1 cellular context compared by ENCODE assay signal in genomic region chr4:10623241-10623640, GRCh38.
TF ChIP-seq lines count a peak whose summit lies in the region.

No MANE protein-coding gene starts in this region.

TF ChIP-seq in IMR-90, 13 proteins besides CTCF, POLR2A, EP300 and RAD21:
- TF ChIP-seq ELK1 (IDR thresholded peaks at IDR 0.05; ENCODE audit: borderline replicate concordance, low read depth, low read length) (no peak), CEBPB (IDR thresholded peaks at IDR 0.05; ENCODE audit: low read depth, low read length) (no peak), SMC3 (IDR thresholded peaks at IDR 0.05; ENCODE audit: low read depth, low read length) (no peak), FOS (IDR thresholded peaks at IDR 0.05; ENCODE audit: low read depth, low read length) (no peak), BHLHE40 (IDR thresholded peaks at IDR 0.05; ENCODE audit: low read depth, low read length) (no peak), NFE2L2 (IDR thresholded peaks at IDR 0.05; ENCODE audit: low read depth, low read length) (no peak), MXI1 (IDR thresholded peaks at IDR 0.05; ENCODE audit: borderline replicate concordance, low read depth, low read length) (no peak), CHD1 (IDR thresholded peaks at IDR 0.05; ENCODE audit: low read depth, low read length) (no peak), MAZ (IDR thresholded peaks at IDR 0.05; ENCODE audit: borderline replicate concordance, low read depth, low read length) (no peak), RCOR1 (IDR thresholded peaks at IDR 0.05; ENCODE audit: insufficient replicate concordance, low read length) (no peak), RFX5 (IDR thresholded peaks at IDR 0.05; ENCODE audit: low read depth, low read length) (no peak), MAFK (IDR thresholded peaks at IDR 0.05; ENCODE audit: low read depth, low read length) (no peak), USF2 (IDR thresholded peaks at IDR 0.05; ENCODE audit: low read depth, low read length) (no peak)
